21 cellular contexts compared by ENCODE assay signal in genomic region chrX:6311540-6311939, GRCh38.
DNase-seq lines count a peak whose midpoint lies in the region; ATAC-seq, FAIRE-seq and TF ChIP-seq lines count a peak whose summit lies in the region.
"Had no signal": no experiment of that assay in that cellular context is flagged by ENCODE, and none has a peak within 500 bp of the region (broad histone marks: within the 10 kb centered on the region; RNA-seq: fewer than 3 reads in every experiment).

No MANE protein-coding gene starts in this region.

- 0 out of 2 replicates have a peak overlapping the region, but pooled peaks have one; percentile 15 for H2AFZ ChIP-seq in MM.1S (ENCODE audit: low read length)

- intact Hi-C loops in Right ventricle myocardium superior (cut with DNase I), result no loop called here

- H3K9ac ChIP-seq in MM.1S (ENCODE audit: low read length), result no peak overlapping the region

- H3K27ac ChIP-seq in MM.1S (ENCODE audit: low read length), result no peak overlapping the region; the same call in 1 of the 2 replicates
- H3K27ac ChIP-seq: HL-60 had no signal

- ATAC-seq in HG02623 (IDR thresholded peaks at IDR 0.05; ENCODE audit: unreplicated experiment), result peak; percentile 63
- ATAC-seq in HG02571 (IDR thresholded peaks at IDR 0.05; ENCODE audit: unreplicated experiment), result no peak
- ATAC-seq in Right ventricle myocardium superior (ENCODE audit: poor library complexity), result no peak

- TF ChIP-seq CTCF in GM12865 (IDR thresholded peaks at IDR 0.05; ENCODE audit: insufficient read depth, low read depth, low read length, missing control alignments) (no peak), MM.1S (IDR thresholded peaks at IDR 0.05; ENCODE audit: low read length) (no peak)

- H3K4me3 ChIP-seq in GM12865 (ENCODE audit: low read depth, low read length) (no peak overlapping the region), MM.1S (ENCODE audit: low read length) (no peak overlapping the region)
- H3K4me3 ChIP-seq: MG63 had no signal

- no peaks in the 10 kb centered on the region for H3K9me3 ChIP-seq in MM.1S (replicated peaks; ENCODE audit: insufficient read depth, low read length)
- H3K9me3 ChIP-seq: MG63 had no signal

- no peaks in the 10 kb centered on the region for H3F3A ChIP-seq in MM.1S (ENCODE audit: insufficient read depth, low read length)

- H3K4me2 ChIP-seq in MM.1S (ENCODE audit: low read depth, low read length), result no peak overlapping the region

- H3K27me3 ChIP-seq in MM.1S (replicated peaks; ENCODE audit: insufficient read depth, low read length), result no peaks in the 10 kb centered on the region
- H3K27me3 ChIP-seq: MG63 had no signal

- peak; percentile 26 for DNase-seq in GM12865 (ENCODE audit: low read depth)
- DNase-seq in GM19239 (ENCODE audit: insufficient read length, low spot score), result no peak
- DNase-seq in MM.1S, result peak; percentile 38
- no peak for DNase-seq in Right ventricle myocardium superior
- DNase-seq in RCC 7860 (ENCODE audit: low spot score), result no peak
- DNase-seq in NCI-H1436 treated with DMSO at 0.1 percent for 48 hours (lab: John Stamatoyannopoulos, UW), result no peak
- DNase-seq: 8988T, DMS 273 treated with DMSO at 0.1 percent for 48 hours, DND-41, H9, IMR-90, Karpas-422, MG63, NCI-H1092, NCI-H2081 treated with DMSO at 0.1 percent for 48 hours, NCI-H748 treated with DMSO at 0.1 percent for 48 hours, RPMI8226, SIG-M5 had no signal

- H3K4me1 ChIP-seq in MM.1S (ENCODE audit: low read length), result peaks cover 5% of the 10 kb centered on the region; the same call in 1 of the 2 replicates

- H3K36me3 ChIP-seq in MM.1S (replicated peaks; ENCODE audit: insufficient read depth, low read length), result no peaks in the 10 kb centered on the region
- H3K36me3 ChIP-seq: MG63 had no signal

- peak; percentile 80 for FAIRE-seq in GM19239 (lab: Jason Lieb, UNC)
- no peak for FAIRE-seq in RCC 7860 (lab: Jason Lieb, UNC)

- H3K79me2 ChIP-seq in MM.1S (ENCODE audit: low read length), result no peaks in the 10 kb centered on the region

- no peaks in the 10 kb centered on the region for H4K20me1 ChIP-seq in MM.1S (ENCODE audit: insufficient read depth, low read length)

- H3K9me2 ChIP-seq in MM.1S (replicated peaks; ENCODE audit: insufficient read depth, low read length), result no peaks in the 10 kb centered on the region

Comparison
In these comparisons a context has a peak if more than half of its experiments do, and no peak if none do; other contexts are left out.
1. DNase-seq: peak in GM12865 (single experiment) and MM.1S (single experiment); none in GM19239 (single experiment), Right ventricle myocardium superior (single experiment), RCC 7860 (single experiment) and NCI-H1436 treated with DMSO at 0.1 percent for 48 hours (single experiment).